14 cellular contexts compared by ENCODE assay signal in the genomic region with DNA sequence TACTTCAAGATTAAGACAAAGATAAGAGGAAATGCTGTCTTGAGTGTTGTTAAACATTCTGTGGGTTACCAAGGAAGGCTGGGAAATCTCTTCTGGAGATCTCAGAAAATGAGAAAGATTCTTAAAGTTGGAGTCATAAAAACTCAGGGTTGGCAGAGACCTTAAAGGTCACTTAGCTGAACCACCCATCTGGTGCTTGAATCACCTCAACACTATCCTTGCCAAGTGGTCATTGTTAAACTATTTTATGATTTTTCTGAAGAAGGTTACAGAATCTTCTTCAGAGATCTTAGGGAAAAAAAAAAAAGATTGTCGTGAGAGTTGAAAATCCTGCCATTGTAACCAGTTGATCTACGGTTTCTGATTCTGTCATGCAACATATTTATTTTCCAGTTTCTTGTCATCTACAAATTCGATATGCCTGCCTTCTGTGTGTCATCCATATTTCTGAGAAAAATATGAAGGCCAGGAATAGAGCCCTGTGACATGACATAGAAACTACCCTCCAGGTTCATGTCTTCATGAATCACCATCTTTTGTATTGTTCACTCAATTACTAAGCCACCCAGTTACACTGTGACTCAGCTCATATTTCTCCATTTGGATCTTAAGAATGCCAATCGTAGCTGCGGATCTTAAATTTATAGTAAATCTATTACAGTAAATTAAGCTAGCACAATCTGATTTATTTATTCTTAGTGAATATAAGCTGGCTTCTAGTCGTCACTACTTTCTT.
DNase-seq lines count a peak whose midpoint lies in the region; ATAC-seq and TF ChIP-seq lines count a peak whose summit lies in the region.
"Had no signal": no experiment of that assay in that cellular context is flagged by ENCODE, and none has a peak within 500 bp of the region (broad histone marks: within the 10 kb centered on the region; RNA-seq: fewer than 3 reads in every experiment).

No MANE protein-coding gene starts in this region.

- DNase-seq in AG08396 (ENCODE audit: low spot score) (peak; percentile 38), HFFc6 (peak; percentile 98), amniotic stem cell (lab: John Stamatoyannopoulos, UW) (peak; percentile 78), iris pigment epithelial cell (ENCODE audit: low read depth) (peak; percentile 97), NCI-H1436 (lab: John Stamatoyannopoulos, UW) (no peak), UCSD-AML1 (lab: John Stamatoyannopoulos, UW; ENCODE audit: unreplicated experiment) (no peak), NCI-H2081 treated with DMSO at 0.1 percent for 48 hours (lab: John Stamatoyannopoulos, UW) (no peak)
- DNase-seq: activated gamma-delta T cell treated with Interleukin-2 at 50 U/mL for 16 hours; effector CD4-positive, alpha-beta T cell; NCI-H1092 treated with DMSO at 0.1 percent for 48 hours; NCI-H774; T1000; testis had no signal

- H3K36me3 Mint-ChIP-seq in HFFc6 (ENCODE audit: low read depth), result peaks cover 17% of the 10 kb centered on the region

- TF ChIP-seq CTCF in HFFc6 (IDR thresholded peaks at IDR 0.05), result no peak

- H3K4me1 Mint-ChIP-seq in HFFc6 (ENCODE audit: low read depth), result peaks cover 78% of the 10 kb centered on the region

- no peaks in the 10 kb centered on the region for H3K9me3 Mint-ChIP-seq in HFFc6

- peak overlapping the region; percentile 98 for H3K27ac Mint-ChIP-seq in HFFc6

- H3K27me3 Mint-ChIP-seq in HFFc6 (ENCODE audit: insufficient read depth), result no peaks in the 10 kb centered on the region

- H3K4me3 Mint-ChIP-seq in HFFc6, result peak overlapping the region; percentile 80

- no peak for ATAC-seq in GM21737 (IDR thresholded peaks at IDR 0.05; ENCODE audit: unreplicated experiment)

Comparison
In these comparisons a context has a peak if more than half of its experiments do, and no peak if none do; other contexts are left out.
1. DNase-seq: peak in AG08396 (single experiment), HFFc6 (single experiment), amniotic stem cell (single experiment) and iris pigment epithelial cell (single experiment); none in NCI-H1436 (single experiment), UCSD-AML1 (single experiment) and NCI-H2081 treated with DMSO at 0.1 percent for 48 hours (single experiment).